Comparison of ENCODE assay signal across 25 cellular contexts in the genomic region with DNA sequence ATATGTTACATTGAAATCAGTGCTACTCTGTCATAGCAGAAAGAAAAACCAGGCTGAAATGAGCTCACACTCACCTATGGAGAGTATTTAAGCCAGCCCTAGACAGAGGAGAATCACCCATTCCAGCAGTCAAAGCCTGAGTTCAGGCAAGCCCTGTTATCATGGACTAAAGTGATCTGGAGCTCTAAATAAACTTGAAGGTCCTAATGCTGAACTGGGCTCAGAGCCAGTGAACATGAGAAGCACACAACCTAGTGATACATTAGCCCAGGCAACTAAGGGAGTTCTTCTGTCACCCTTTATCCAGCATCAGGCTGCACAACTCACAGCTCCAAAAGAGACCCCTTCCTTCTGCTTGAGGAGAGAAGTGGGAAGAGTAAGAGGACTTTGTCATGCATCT.
"Had no signal": no experiment of that assay in that cellular context is flagged by ENCODE, and none has a peak within 500 bp of the region (broad histone marks: within the 10 kb centered on the region; RNA-seq: fewer than 3 reads in every experiment).

No MANE protein-coding gene starts in this region.

- H3K4me3 Mint-ChIP-seq: activated CD4-positive, alpha-beta T cell treated with anti-CD3 and anti-CD28 coated beads, Interleukin-2, amount 10 ng/mL, durations not matched to agents 7 days and 5 days; activated CD8-positive, alpha-beta memory T cell treated with anti-CD3 and anti-CD28 coated beads, Interleukin-2, amount 10 ng/mL, durations not matched to agents 7 days and 5 days; activated CD8-positive, alpha-beta T cell treated with anti-CD3 and anti-CD28 coated beads for 36 hours; activated naive CD8-positive, alpha-beta T cell treated with anti-CD3 and anti-CD28 coated beads for 36 hours; naive B cell had no signal

- H3K27me3 Mint-ChIP-seq: activated CD4-positive, alpha-beta T cell treated with anti-CD3 and anti-CD28 coated beads, Interleukin-2, amount 10 ng/mL, durations not matched to agents 7 days and 5 days; activated CD8-positive, alpha-beta memory T cell treated with anti-CD3 and anti-CD28 coated beads, Interleukin-2, amount 10 ng/mL, durations not matched to agents 7 days and 5 days; activated CD8-positive, alpha-beta T cell treated with anti-CD3 and anti-CD28 coated beads for 36 hours; activated naive CD8-positive, alpha-beta T cell treated with anti-CD3 and anti-CD28 coated beads for 36 hours; naive B cell had no signal

- H3K27ac ChIP-seq: cardiac muscle cell, epithelial cell of prostate, parathyroid adenoma, thoracic aorta, upper lobe of left lung, WERI-Rb-1 had no signal

- H3K4me1 ChIP-seq: parathyroid adenoma, upper lobe of left lung had no signal

- H3K4me1 Mint-ChIP-seq: activated CD4-positive, alpha-beta T cell treated with anti-CD3 and anti-CD28 coated beads, Interleukin-2, amount 10 ng/mL, durations not matched to agents 7 days and 5 days; activated CD8-positive, alpha-beta memory T cell treated with anti-CD3 and anti-CD28 coated beads, Interleukin-2, amount 10 ng/mL, durations not matched to agents 7 days and 5 days; activated naive CD8-positive, alpha-beta T cell treated with anti-CD3 and anti-CD28 coated beads for 36 hours; naive B cell had no signal

- H3K36me3 ChIP-seq: cardiac muscle cell, thoracic aorta, upper lobe of left lung, WERI-Rb-1 had no signal

- H3K36me3 Mint-ChIP-seq: activated CD8-positive, alpha-beta memory T cell treated with anti-CD3 and anti-CD28 coated beads, Interleukin-2, amount 10 ng/mL, durations not matched to agents 7 days and 5 days; activated naive CD8-positive, alpha-beta T cell treated with anti-CD3 and anti-CD28 coated beads for 36 hours; naive B cell had no signal

- H3K9ac ChIP-seq: parathyroid adenoma had no signal

- ATAC-seq: activated CD8-positive, alpha-beta memory T cell treated with anti-CD3 and anti-CD28 coated beads, Interleukin-2, amount 10 ng/mL, durations not matched to agents 7 days and 5 days; activated CD8-positive, alpha-beta T cell treated with anti-CD3 and anti-CD28 coated beads for 36 hours; left cardiac atrium; mucosa of descending colon; sciatic nerve had no signal

- H3K4me2 ChIP-seq: smooth muscle cell had no signal

- DNase-seq: activated CD4-positive, alpha-beta T cell treated with anti-CD3 and anti-CD28 coated beads, Interleukin-2, amount 10 ng/mL, durations not matched to agents 7 days and 5 days; activated CD4-positive, CD25-positive, alpha-beta regulatory T cell treated with anti-CD3 and anti-CD28 coated beads, Interleukin-2, amount 50 U/mL, for 72 hours; activated CD8-positive, alpha-beta memory T cell treated with anti-CD3 and anti-CD28 coated beads, Interleukin-2, amount 10 ng/mL, durations not matched to agents 7 days and 5 days; activated CD8-positive, alpha-beta T cell treated with anti-CD3 and anti-CD28 coated beads for 36 hours; activated naive CD8-positive, alpha-beta T cell treated with anti-CD3 and anti-CD28 coated beads for 36 hours; amygdala; foreskin melanocyte; glutamatergic neuron; hippocampal formation; left cardiac atrium; mucosa of descending colon; naive B cell; nucleus accumbens; stimulated activated CD4-positive, alpha-beta T cell treated with anti-CD3 and anti-CD28 coated beads, Interleukin-15, amount 100 ng/mL, for 24 hours; stimulated activated CD4-positive, alpha-beta T cell treated with anti-CD3 and anti-CD28 coated beads, Interleukin-2, amount 100 ng/mL, for 48 hours; stimulated activated naive CD4-positive, alpha-beta T cell; T-helper 1 cell; upper lobe of left lung; WERI-Rb-1 had no signal

- H3K4me3 ChIP-seq: cardiac muscle cell, mucosa of descending colon, smooth muscle cell, thoracic aorta, upper lobe of left lung had no signal

- H2AFZ ChIP-seq: parathyroid adenoma had no signal

- H3K9me3 Mint-ChIP-seq: activated CD4-positive, alpha-beta T cell treated with anti-CD3 and anti-CD28 coated beads, Interleukin-2, amount 10 ng/mL, durations not matched to agents 7 days and 5 days had no signal

- H3K9me3 ChIP-seq: mucosa of descending colon, thoracic aorta, upper lobe of left lung had no signal

- H3K27ac Mint-ChIP-seq: activated CD4-positive, alpha-beta T cell treated with anti-CD3 and anti-CD28 coated beads, Interleukin-2, amount 10 ng/mL, durations not matched to agents 7 days and 5 days; activated CD8-positive, alpha-beta memory T cell treated with anti-CD3 and anti-CD28 coated beads, Interleukin-2, amount 10 ng/mL, durations not matched to agents 7 days and 5 days; activated CD8-positive, alpha-beta T cell treated with anti-CD3 and anti-CD28 coated beads for 36 hours; activated naive CD8-positive, alpha-beta T cell treated with anti-CD3 and anti-CD28 coated beads for 36 hours; naive B cell had no signal

- H3K27me3 ChIP-seq: cardiac muscle cell, upper lobe of left lung had no signal
